ENCODE assay signal across 7 cellular contexts in the genomic region with DNA sequence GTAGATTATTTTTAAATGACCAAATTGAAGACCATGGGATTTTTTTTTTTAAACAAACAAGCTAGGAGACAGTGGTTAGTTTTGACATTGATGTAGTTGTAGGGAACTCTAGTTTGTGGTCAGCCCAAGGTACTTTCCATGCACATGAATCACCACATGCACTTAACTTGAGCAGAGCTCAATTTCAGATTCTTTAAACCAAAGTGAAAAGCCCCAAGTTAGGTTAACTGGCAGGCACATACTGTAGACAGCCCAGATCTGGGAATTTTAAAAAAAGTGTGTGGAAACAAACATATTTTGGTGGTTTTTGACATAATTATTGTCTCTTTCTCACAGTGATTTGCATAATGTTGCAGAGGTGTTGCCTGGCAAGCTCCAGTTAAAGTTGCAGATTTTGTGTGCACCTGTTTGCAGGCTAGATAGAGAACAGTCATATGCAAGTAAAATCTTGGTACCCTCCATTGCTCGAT.
A peak's percentile ranks its signal among the peaks of the same experiment; 100 is the strongest.
DNase-seq lines count a peak whose midpoint lies in the region; ATAC-seq lines count a peak whose summit lies in the region.

No MANE protein-coding gene starts in this region.

- DNase-seq in RPMI8226 (peak; percentile 71), kidney glomerular epithelial cell (lab: John Stamatoyannopoulos, UW) (peak; percentile 84), posterior cingulate gyrus (no peak), cardiac septum (ENCODE audit: low spot score) (no peak)
- no peak for DNase-seq in activated CD8-positive, alpha-beta memory T cell treated with anti-CD3 and anti-CD28 coated beads for 24 hours

- ATAC-seq in GM19043 (IDR thresholded peaks at IDR 0.05; ENCODE audit: low read depth, unreplicated experiment) (peak; percentile 95), HG02852 (IDR thresholded peaks at IDR 0.05; ENCODE audit: unreplicated experiment) (peak; percentile 94)

- intact Hi-C loops in posterior cingulate gyrus (cut with DNase I), result no loop called here
- intact Hi-C loops in cardiac septum (cut with DNase I), result no loop called here

Comparison
In these comparisons a context has a peak if more than half of its experiments do, and no peak if none do; other contexts are left out.
1. DNase-seq: peak in RPMI8226 (single experiment) and kidney glomerular epithelial cell (single experiment); none in posterior cingulate gyrus (0 of 10), cardiac septum (single experiment) and activated CD8-positive, alpha-beta memory T cell treated with anti-CD3 and anti-CD28 coated beads for 24 hours (single experiment).